In genomic region chr5:9919306-9920030, GRCh38 we compare ENCODE assay signal across 29 cellular contexts.
"Had no signal": no experiment of that assay in that cellular context is flagged by ENCODE, and none has a peak within 500 bp of the region (broad histone marks: within the 10 kb centered on the region; RNA-seq: fewer than 3 reads in every experiment).

No MANE protein-coding gene starts in this region.

- H3K4me1 ChIP-seq: heart left ventricle, prostate gland, spleen, suprapubic skin had no signal

- H3K27me3 ChIP-seq: foreskin keratinocyte, heart left ventricle, ovary, spleen, suprapubic skin, tibial nerve had no signal

- H3K4me3 Mint-ChIP-seq: activated CD8-positive, alpha-beta T cell treated with anti-CD3 and anti-CD28 coated beads for 36 hours; activated T-cell treated with anti-CD3 and anti-CD28 coated beads, Interleukin-2, amount 50 U/mL, for 4 hours; activated T-helper 17 cell treated with anti-CD3 and anti-CD28 coated beads, Interleukin-2, amount 50 U/mL, for 72 hours; effector memory CD8-positive, alpha-beta T cell; immature natural killer cell; natural killer cell; T-helper 1 cell treated with Interleukin-12 subunit alpha and Interleukin-12 subunit beta and Interleukin-4 antibody, amounts not matched to agents 30 μg/mL and 1 μg/mL, for 36 hours had no signal

- H3K4me3 ChIP-seq: heart left ventricle, ovary, prostate gland, spleen, suprapubic skin, tibial nerve had no signal

- ATAC-seq: activated CD8-positive, alpha-beta T cell treated with anti-CD3 and anti-CD28 coated beads for 36 hours; activated T-cell treated with anti-CD3 and anti-CD28 coated beads, Interleukin-2, amount 50 U/mL, for 4 hours; activated T-helper 17 cell treated with anti-CD3 and anti-CD28 coated beads, Interleukin-2, amount 50 U/mL, for 72 hours; effector memory CD8-positive, alpha-beta T cell; foreskin keratinocyte; heart left ventricle; natural killer cell had no signal

- H3K27ac ChIP-seq: foreskin keratinocyte, ovary, prostate gland, spleen, suprapubic skin, tibial nerve had no signal

- H3K4me1 Mint-ChIP-seq: activated T-helper 17 cell treated with anti-CD3 and anti-CD28 coated beads, Interleukin-2, amount 50 U/mL, for 72 hours; immature natural killer cell; natural killer cell had no signal

- H3K9me3 ChIP-seq: ovary, prostate gland, suprapubic skin had no signal

- H3K27me3 Mint-ChIP-seq: activated CD8-positive, alpha-beta T cell treated with anti-CD3 and anti-CD28 coated beads for 36 hours; activated T-helper 17 cell treated with anti-CD3 and anti-CD28 coated beads, Interleukin-2, amount 50 U/mL, for 72 hours; effector memory CD8-positive, alpha-beta T cell had no signal

- H3K36me3 ChIP-seq: heart left ventricle, ovary, prostate gland, spleen, suprapubic skin, tibial nerve had no signal

- FAIRE-seq: kidney had no signal

- H3K27ac Mint-ChIP-seq: activated CD8-positive, alpha-beta T cell treated with anti-CD3 and anti-CD28 coated beads for 36 hours; activated T-helper 17 cell treated with anti-CD3 and anti-CD28 coated beads, Interleukin-2, amount 50 U/mL, for 72 hours; effector memory CD8-positive, alpha-beta T cell; immature natural killer cell; natural killer cell; T-helper 1 cell treated with Interleukin-12 subunit alpha and Interleukin-12 subunit beta and Interleukin-4 antibody, amounts not matched to agents 30 μg/mL and 1 μg/mL, for 36 hours had no signal

- DNase-seq: activated CD4-positive, alpha-beta T cell treated with anti-CD3 and anti-CD28 coated beads, Interleukin-2, amount 50 U/mL, for 1 hour; activated CD4-positive, CD25-positive, alpha-beta regulatory T cell treated with anti-CD3 and anti-CD28 coated beads, Interleukin-2, amount 50 U/mL, for 72 hours; activated CD8-positive, alpha-beta T cell treated with anti-CD3 and anti-CD28 coated beads for 36 hours; activated gamma-delta T cell treated with Interleukin-2 at 50 U/mL for 16 hours; activated naive CD4-positive, alpha-beta T cell treated with anti-CD3 and anti-CD28 coated beads, Interleukin-2, amount 50 U/mL, for 16 hours; activated T-cell treated with anti-CD3 and anti-CD28 coated beads, Interleukin-2, amount 50 U/mL, for 4 hours; amniotic stem cell; cerebellar nuclear complex; cortex of kidney; effector memory CD8-positive, alpha-beta T cell; erythroblast; foreskin keratinocyte; heart left ventricle; hypothalamus; immature natural killer cell; kidney; midbrain; natural killer cell; ovary; retina; spleen; stimulated activated naive CD4-positive, alpha-beta T cell; SW 1271; T1000 had no signal

- H3K36me3 Mint-ChIP-seq: immature natural killer cell, natural killer cell had no signal
